ENCODE assay signal across 16 cellular contexts in the genomic region with DNA sequence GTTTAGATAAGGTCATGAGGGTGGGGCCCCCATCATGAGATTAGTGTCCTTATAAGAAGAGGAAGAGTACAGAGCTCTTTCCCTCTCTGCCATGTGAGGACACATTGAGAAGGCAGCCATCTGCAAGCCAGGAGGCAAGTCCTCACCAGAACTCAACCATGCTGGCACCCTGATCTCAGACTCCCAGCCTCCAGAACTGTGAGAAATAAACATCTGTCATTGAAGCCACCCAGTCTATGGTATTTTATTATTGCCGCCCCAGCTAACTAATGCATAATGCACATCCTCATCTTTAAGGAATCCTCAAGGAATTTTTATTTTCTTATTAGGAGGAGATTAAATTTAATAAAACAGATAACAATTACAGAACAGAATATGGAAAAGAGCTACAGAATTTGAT. TPM values are rescaled to one million over a fixed set of nuclear protein-coding genes. Genes with fewer than 3 reads are reported as not detected.
DNase-seq lines count a peak whose midpoint lies in the region; ATAC-seq and TF ChIP-seq lines count a peak whose summit lies in the region.
"Had no signal": no experiment of that assay in that cellular context is flagged by ENCODE, and none has a peak within 500 bp of the region (broad histone marks: within the 10 kb centered on the region; RNA-seq: fewer than 3 reads in every experiment).

No MANE protein-coding gene starts in this region.

- peak overlapping the region; percentile 80 for H3K27ac Mint-ChIP-seq in MCF 10A (ENCODE audit: low read depth, unreplicated experiment)

- peaks cover 0 to 5% of the 10 kb centered on the region in 2 donors for H3K9me3 ChIP-seq in breast epithelium
- no peaks in the 10 kb centered on the region for H3K9me3 ChIP-seq in A673 (ENCODE audit: low read depth, low read length, poor library complexity, severe bottlenecking)

- no peaks in the 10 kb centered on the region for H3K36me3 ChIP-seq in breast epithelium
- H3K36me3 ChIP-seq in A673 (ENCODE audit: insufficient read depth, low read length, poor library complexity, severe bottlenecking), result no peaks in the 10 kb centered on the region

- CTCF ChIA-PET in MCF 10A (lab: Yijun Ruan, JAX) (interaction anchor here (0.6 kb wide), 1 partner anchor 409 kb away, joined by 3 read pairs; no protein-coding TSS in a partner anchor), A673 (lab: Charles Lee) (no interaction called here)

- ATAC-seq in SK-N-SH treated with all-trans-retinoic acid at 6 μM for 48 hours, result peak; percentile 3; the same call in 1 of the 3 replicates
- ATAC-seq in activated CD4-positive, CD25-positive, alpha-beta regulatory T cell treated with anti-CD3 and anti-CD28 coated beads, Interleukin-2, amount 50 U/mL, for 24 hours, result no peak
- ATAC-seq in GM18909 (IDR thresholded peaks at IDR 0.05; ENCODE audit: poor library complexity, unreplicated experiment), result no peak
- ATAC-seq in HG03571 (IDR thresholded peaks at IDR 0.05; ENCODE audit: unreplicated experiment), result no peak

- peaks cover 25% of the 10 kb centered on the region for H3K4me1 Mint-ChIP-seq in MCF 10A (ENCODE audit: insufficient read depth, unreplicated experiment)

- no TSS peak for BruUV-seq in MCF 10A (replicated peaks; lab: Mats Ljungman, UMichigan)
- BruUV-seq in A673 (replicated peaks; lab: Mats Ljungman, UMichigan), result no TSS peak

- H3K4me1 ChIP-seq in breast epithelium (no peaks in the 10 kb centered on the region), A673 (ENCODE audit: insufficient read depth, low read length, poor library complexity, severe bottlenecking) (peaks cover 10% of the 10 kb centered on the region)

- H3K27me3 Mint-ChIP-seq in MCF 10A (ENCODE audit: insufficient read depth, unreplicated experiment), result no peaks in the 10 kb centered on the region

- H3K36me3 Mint-ChIP-seq in MCF 10A (ENCODE audit: insufficient read depth, unreplicated experiment), result no peaks in the 10 kb centered on the region

- H3K27ac ChIP-seq in breast epithelium (no peak overlapping the region), A673 (ENCODE audit: low read depth, low read length, poor library complexity, severe bottlenecking) (no peak overlapping the region)
- H3K27ac ChIP-seq: 22Rv1, C4-2B had no signal

- no peaks in the 10 kb centered on the region for H3K9me3 Mint-ChIP-seq in MCF 10A (ENCODE audit: unreplicated experiment)

- POLR2A ChIA-PET in MCF 10A (lab: Yijun Ruan, JAX), result interaction anchor here (0.7 to 1.6 kb wide), 2 partner anchors 87 to 405 kb away, joined by 4 to 6 read pairs; a partner anchor contains a TSS
- POLR2A ChIA-PET in A673 (lab: Charles Lee; ENCODE audit: low non-redundant PET), result no interaction called here

- no peak overlapping the region for H3K4me3 Mint-ChIP-seq in MCF 10A (ENCODE audit: unreplicated experiment)

- H3K27me3 ChIP-seq in breast epithelium (peaks cover 0 to 3% of the 10 kb centered on the region in 2 donors), A673 (replicated peaks; ENCODE audit: insufficient read depth, low read depth, low read length, poor library complexity) (no peaks in the 10 kb centered on the region)

- DNase-seq in MCF 10A (ENCODE audit: unreplicated experiment) (no peak), breast epithelium (ENCODE audit: low spot score in 2 of 2) (no peak), iris pigment epithelial cell (ENCODE audit: low read depth) (peak; percentile 22), A673 (ENCODE audit: low spot score) (no peak)
- DNase-seq: DND-41, NCI-H187, NCI-H748 treated with DMSO at 0.1 percent for 48 hours, OCI-M1 had no signal

- H3K4me3 ChIP-seq in breast epithelium, result no peak overlapping the region
- no peak overlapping the region for H3K4me3 ChIP-seq in A673 (ENCODE audit: low read depth, low read length, poor library complexity, severe bottlenecking)

- intact Hi-C loops in MCF 10A (cut with micrococcal nuclease), result no loop called here
- intact Hi-C loops in breast epithelium (cut with DNase I; ENCODE audit: low total_unique reads), result no loop called here
- intact Hi-C loops in A673 (cut with micrococcal nuclease; ENCODE audit: unreplicated experiment), result no loop called here

- no peak for TF ChIP-seq POLR2A in breast epithelium (IDR thresholded peaks at IDR 0.05)

- TF ChIP-seq CTCF in MCF 10A (IDR thresholded peaks at IDR 0.05; ENCODE audit: unreplicated experiment) (no peak), breast epithelium (IDR thresholded peaks at IDR 0.05) (no peak), A673 (conservative IDR thresholded peaks at IDR 0.05; ENCODE audit: low read depth, low read length) (no peak)

TF ChIP-seq in SK-N-SH treated with all-trans-retinoic acid at 6 μM for 48 hours, 23 proteins besides CTCF, POLR2A, EP300 and RAD21 (continues in another document):
- TF ChIP-seq GLIS3 (CRISPR knock-in tag; IDR thresholded peaks at IDR 0.05) (no peak), ZNF8 (CRISPR knock-in tag; IDR thresholded peaks at IDR 0.05) (no peak), CSDC2 (CRISPR knock-in tag; IDR thresholded peaks at IDR 0.05) (no peak), OSR1 (CRISPR knock-in tag; IDR thresholded peaks at IDR 0.05) (no peak), TCF4 (CRISPR knock-in tag; IDR thresholded peaks at IDR 0.05; ENCODE audit: borderline replicate concordance) (no peak), ZNF70 (CRISPR knock-in tag; IDR thresholded peaks at IDR 0.05) (no peak), ESRRG (CRISPR knock-in tag; IDR thresholded peaks at IDR 0.05) (no peak), PPARA (CRISPR knock-in tag; IDR thresholded peaks at IDR 0.05; ENCODE audit: borderline replicate concordance) (no peak), ARNTL (CRISPR knock-in tag; IDR thresholded peaks at IDR 0.05; ENCODE audit: borderline replicate concordance, low read depth) (no peak)
- TF ChIP-seq, protein P1, sequence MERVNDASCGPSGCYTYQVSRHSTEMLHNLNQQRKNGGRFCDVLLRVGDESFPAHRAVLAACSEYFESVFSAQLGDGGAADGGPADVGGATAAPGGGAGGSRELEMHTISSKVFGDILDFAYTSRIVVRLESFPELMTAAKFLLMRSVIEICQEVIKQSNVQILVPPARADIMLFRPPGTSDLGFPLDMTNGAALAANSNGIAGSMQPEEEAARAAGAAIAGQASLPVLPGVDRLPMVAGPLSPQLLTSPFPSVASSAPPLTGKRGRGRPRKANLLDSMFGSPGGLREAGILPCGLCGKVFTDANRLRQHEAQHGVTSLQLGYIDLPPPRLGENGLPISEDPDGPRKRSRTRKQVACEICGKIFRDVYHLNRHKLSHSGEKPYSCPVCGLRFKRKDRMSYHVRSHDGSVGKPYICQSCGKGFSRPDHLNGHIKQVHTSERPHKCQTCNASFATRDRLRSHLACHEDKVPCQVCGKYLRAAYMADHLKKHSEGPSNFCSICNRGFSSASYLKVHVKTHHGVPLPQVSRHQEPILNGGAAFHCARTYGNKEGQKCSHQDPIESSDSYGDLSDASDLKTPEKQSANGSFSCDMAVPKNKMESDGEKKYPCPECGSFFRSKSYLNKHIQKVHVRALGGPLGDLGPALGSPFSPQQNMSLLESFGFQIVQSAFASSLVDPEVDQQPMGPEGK (CRISPR knock-in tag; IDR thresholded peaks at IDR 0.05; ENCODE audit: borderline replicate concordance), result no peak
- TF ChIP-seq, protein P2, sequence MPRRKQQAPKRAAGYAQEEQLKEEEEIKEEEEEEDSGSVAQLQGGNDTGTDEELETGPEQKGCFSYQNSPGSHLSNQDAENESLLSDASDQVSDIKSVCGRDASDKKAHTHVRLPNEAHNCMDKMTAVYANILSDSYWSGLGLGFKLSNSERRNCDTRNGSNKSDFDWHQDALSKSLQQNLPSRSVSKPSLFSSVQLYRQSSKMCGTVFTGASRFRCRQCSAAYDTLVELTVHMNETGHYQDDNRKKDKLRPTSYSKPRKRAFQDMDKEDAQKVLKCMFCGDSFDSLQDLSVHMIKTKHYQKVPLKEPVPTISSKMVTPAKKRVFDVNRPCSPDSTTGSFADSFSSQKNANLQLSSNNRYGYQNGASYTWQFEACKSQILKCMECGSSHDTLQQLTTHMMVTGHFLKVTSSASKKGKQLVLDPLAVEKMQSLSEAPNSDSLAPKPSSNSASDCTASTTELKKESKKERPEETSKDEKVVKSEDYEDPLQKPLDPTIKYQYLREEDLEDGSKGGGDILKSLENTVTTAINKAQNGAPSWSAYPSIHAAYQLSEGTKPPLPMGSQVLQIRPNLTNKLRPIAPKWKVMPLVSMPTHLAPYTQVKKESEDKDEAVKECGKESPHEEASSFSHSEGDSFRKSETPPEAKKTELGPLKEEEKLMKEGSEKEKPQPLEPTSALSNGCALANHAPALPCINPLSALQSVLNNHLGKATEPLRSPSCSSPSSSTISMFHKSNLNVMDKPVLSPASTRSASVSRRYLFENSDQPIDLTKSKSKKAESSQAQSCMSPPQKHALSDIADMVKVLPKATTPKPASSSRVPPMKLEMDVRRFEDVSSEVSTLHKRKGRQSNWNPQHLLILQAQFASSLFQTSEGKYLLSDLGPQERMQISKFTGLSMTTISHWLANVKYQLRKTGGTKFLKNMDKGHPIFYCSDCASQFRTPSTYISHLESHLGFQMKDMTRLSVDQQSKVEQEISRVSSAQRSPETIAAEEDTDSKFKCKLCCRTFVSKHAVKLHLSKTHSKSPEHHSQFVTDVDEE (CRISPR knock-in tag; IDR thresholded peaks at IDR 0.05), result no peak
- TF ChIP-seq, protein P3, sequence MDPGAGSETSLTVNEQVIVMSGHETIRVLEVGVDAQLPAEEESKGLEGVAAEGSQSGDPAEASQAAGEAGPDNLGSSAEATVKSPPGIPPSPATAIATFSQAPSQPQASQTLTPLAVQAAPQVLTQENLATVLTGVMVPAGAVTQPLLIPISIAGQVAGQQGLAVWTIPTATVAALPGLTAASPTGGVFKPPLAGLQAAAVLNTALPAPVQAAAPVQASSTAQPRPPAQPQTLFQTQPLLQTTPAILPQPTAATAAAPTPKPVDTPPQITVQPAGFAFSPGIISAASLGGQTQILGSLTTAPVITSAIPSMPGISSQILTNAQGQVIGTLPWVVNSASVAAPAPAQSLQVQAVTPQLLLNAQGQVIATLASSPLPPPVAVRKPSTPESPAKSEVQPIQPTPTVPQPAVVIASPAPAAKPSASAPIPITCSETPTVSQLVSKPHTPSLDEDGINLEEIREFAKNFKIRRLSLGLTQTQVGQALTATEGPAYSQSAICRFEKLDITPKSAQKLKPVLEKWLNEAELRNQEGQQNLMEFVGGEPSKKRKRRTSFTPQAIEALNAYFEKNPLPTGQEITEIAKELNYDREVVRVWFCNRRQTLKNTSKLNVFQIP (CRISPR knock-in tag; IDR thresholded peaks at IDR 0.05; ENCODE audit: borderline replicate concordance, low read depth), result no peak

RNA-seq across cellular contexts. Expression of a gene that starts 16.7 kb away (rescaled TPM):
- 29.2 and 30.9 TPM in 2 replicates for total RNA-seq in MCF 10A (2022)
- total RNA-seq in breast epithelium, result 10 to 100 TPM; 23.4 to 27.2 (median 25.2) TPM
- total RNA-seq in A673 (2021), result 79.0 and 79.8 TPM in 2 replicates

RNA-seq across cellular contexts. Expression of a gene that starts 19.4 kb away (rescaled TPM):
- total RNA-seq in MCF 10A (2022) (not detected in 2 replicates), breast epithelium (not detected), A673 (2021) (0.37 and 0.45 TPM in 2 replicates)
- total RNA-seq: H4, HT-29 had no signal

RNA-seq across cellular contexts. Expression of a gene that starts 39.3 kb away (rescaled TPM):
- total RNA-seq in MCF 10A (2022) (12.1 and 22.0 TPM in 2 replicates), breast epithelium (1 to 10 TPM; 1.3 to 3.8 (median 1.8) TPM), A673 (2021) (99.0 and 105 TPM in 2 replicates)
